In the genomic region with DNA sequence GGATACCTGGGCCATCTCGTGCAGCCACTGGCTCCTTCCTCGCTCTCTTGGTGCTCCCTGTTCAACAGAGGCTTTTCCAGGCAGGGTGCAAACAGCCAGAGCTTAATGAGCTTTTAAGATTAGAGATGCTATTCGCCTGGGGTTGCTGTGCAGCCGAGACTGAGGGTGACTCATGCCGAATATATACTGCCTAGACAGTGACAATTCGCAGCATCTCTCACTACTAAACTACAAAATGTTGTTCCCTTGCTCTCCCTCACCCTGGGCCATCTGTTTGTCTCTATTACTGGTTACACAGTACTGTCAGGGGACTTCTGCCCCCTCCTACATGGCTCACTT, we compare ENCODE assay signal across 1 cellular context.
TF ChIP-seq lines count a peak whose summit lies in the region.

No MANE protein-coding gene starts in this region.

TF ChIP-seq in GM23338, 12 proteins besides CTCF, POLR2A, EP300 and RAD21 (continued from another document):
- TF ChIP-seq, protein P1, sequence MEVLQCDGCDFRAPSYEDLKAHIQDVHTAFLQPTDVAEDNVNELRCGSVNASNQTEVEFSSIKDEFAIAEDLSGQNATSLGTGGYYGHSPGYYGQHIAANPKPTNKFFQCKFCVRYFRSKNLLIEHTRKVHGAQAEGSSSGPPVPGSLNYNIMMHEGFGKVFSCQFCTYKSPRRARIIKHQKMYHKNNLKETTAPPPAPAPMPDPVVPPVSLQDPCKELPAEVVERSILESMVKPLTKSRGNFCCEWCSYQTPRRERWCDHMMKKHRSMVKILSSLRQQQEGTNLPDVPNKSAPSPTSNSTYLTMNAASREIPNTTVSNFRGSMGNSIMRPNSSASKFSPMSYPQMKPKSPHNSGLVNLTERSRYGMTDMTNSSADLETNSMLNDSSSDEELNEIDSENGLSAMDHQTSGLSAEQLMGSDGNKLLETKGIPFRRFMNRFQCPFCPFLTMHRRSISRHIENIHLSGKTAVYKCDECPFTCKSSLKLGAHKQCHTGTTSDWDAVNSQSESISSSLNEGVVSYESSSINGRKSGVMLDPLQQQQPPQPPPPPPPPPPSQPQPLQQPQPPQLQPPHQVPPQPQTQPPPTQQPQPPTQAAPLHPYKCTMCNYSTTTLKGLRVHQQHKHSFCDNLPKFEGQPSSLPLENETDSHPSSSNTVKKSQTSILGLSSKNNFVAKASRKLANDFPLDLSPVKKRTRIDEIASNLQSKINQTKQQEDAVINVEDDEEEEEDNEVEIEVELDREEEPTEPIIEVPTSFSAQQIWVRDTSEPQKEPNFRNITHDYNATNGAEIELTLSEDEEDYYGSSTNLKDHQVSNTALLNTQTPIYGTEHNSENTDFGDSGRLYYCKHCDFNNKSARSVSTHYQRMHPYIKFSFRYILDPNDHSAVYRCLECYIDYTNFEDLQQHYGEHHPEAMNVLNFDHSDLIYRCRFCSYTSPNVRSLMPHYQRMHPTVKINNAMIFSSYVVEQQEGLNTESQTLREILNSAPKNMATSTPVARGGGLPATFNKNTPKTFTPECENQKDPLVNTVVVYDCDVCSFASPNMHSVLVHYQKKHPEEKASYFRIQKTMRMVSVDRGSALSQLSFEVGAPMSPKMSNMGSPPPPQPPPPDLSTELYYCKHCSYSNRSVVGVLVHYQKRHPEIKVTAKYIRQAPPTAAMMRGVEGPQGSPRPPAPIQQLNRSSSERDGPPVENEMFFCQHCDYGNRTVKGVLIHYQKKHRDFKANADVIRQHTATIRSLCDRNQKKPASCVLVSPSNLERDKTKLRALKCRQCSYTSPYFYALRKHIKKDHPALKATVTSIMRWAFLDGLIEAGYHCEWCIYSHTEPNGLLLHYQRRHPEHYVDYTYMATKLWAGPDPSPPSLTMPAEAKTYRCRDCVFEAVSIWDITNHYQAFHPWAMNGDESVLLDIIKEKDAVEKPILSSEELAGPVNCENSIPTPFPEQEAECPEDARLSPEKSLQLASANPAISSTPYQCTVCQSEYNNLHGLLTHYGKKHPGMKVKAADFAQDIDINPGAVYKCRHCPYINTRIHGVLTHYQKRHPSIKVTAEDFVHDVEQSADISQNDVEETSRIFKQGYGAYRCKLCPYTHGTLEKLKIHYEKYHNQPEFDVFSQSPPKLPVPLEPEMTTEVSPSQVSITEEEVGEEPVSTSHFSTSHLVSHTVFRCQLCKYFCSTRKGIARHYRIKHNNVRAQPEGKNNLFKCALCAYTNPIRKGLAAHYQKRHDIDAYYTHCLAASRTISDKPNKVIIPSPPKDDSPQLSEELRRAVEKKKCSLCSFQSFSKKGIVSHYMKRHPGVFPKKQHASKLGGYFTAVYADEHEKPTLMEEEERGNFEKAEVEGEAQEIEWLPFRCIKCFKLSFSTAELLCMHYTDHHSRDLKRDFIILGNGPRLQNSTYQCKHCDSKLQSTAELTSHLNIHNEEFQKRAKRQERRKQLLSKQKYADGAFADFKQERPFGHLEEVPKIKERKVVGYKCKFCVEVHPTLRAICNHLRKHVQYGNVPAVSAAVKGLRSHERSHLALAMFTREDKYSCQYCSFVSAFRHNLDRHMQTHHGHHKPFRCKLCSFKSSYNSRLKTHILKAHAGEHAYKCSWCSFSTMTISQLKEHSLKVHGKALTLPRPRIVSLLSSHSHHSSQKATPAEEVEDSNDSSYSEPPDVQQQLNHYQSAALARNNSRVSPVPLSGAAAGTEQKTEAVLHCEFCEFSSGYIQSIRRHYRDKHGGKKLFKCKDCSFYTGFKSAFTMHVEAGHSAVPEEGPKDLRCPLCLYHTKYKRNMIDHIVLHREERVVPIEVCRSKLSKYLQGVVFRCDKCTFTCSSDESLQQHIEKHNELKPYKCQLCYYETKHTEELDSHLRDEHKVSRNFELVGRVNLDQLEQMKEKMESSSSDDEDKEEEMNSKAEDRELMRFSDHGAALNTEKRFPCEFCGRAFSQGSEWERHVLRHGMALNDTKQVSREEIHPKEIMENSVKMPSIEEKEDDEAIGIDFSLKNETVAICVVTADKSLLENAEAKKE (CRISPR knock-in tag; IDR thresholded peaks at IDR 0.05) = no peak
- TF ChIP-seq, protein P2, sequence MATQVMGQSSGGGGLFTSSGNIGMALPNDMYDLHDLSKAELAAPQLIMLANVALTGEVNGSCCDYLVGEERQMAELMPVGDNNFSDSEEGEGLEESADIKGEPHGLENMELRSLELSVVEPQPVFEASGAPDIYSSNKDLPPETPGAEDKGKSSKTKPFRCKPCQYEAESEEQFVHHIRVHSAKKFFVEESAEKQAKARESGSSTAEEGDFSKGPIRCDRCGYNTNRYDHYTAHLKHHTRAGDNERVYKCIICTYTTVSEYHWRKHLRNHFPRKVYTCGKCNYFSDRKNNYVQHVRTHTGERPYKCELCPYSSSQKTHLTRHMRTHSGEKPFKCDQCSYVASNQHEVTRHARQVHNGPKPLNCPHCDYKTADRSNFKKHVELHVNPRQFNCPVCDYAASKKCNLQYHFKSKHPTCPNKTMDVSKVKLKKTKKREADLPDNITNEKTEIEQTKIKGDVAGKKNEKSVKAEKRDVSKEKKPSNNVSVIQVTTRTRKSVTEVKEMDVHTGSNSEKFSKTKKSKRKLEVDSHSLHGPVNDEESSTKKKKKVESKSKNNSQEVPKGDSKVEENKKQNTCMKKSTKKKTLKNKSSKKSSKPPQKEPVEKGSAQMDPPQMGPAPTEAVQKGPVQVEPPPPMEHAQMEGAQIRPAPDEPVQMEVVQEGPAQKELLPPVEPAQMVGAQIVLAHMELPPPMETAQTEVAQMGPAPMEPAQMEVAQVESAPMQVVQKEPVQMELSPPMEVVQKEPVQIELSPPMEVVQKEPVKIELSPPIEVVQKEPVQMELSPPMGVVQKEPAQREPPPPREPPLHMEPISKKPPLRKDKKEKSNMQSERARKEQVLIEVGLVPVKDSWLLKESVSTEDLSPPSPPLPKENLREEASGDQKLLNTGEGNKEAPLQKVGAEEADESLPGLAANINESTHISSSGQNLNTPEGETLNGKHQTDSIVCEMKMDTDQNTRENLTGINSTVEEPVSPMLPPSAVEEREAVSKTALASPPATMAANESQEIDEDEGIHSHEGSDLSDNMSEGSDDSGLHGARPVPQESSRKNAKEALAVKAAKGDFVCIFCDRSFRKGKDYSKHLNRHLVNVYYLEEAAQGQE (IDR thresholded peaks at IDR 0.05; ENCODE audit: unreplicated experiment) = no peak
- TF ChIP-seq NANOG (IDR thresholded peaks at IDR 0.05; ENCODE audit: borderline replicate concordance) (no peak), ZNF114 (CRISPR knock-in tag; IDR thresholded peaks at IDR 0.05) (no peak), JUNB (IDR thresholded peaks at IDR 0.05; ENCODE audit: unreplicated experiment) (no peak), EZH2 (IDR thresholded peaks at IDR 0.05; ENCODE audit: low read depth, unreplicated experiment) (no peak), STAT1 (IDR thresholded peaks at IDR 0.05; ENCODE audit: unreplicated experiment) (no peak), EZH2phosphoT487 (IDR thresholded peaks at IDR 0.05; ENCODE audit: unreplicated experiment) (no peak), ZNF331 (CRISPR knock-in tag; IDR thresholded peaks at IDR 0.05; ENCODE audit: low read depth) (no peak), CREB1 (CRISPR knock-in tag; IDR thresholded peaks at IDR 0.05; ENCODE audit: low read depth) (no peak)
- TF ChIP-seq, protein P3, sequence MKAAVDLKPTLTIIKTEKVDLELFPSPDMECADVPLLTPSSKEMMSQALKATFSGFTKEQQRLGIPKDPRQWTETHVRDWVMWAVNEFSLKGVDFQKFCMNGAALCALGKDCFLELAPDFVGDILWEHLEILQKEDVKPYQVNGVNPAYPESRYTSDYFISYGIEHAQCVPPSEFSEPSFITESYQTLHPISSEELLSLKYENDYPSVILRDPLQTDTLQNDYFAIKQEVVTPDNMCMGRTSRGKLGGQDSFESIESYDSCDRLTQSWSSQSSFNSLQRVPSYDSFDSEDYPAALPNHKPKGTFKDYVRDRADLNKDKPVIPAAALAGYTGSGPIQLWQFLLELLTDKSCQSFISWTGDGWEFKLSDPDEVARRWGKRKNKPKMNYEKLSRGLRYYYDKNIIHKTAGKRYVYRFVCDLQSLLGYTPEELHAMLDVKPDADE (IDR thresholded peaks at IDR 0.05) = no peak
